In the genomic region with DNA sequence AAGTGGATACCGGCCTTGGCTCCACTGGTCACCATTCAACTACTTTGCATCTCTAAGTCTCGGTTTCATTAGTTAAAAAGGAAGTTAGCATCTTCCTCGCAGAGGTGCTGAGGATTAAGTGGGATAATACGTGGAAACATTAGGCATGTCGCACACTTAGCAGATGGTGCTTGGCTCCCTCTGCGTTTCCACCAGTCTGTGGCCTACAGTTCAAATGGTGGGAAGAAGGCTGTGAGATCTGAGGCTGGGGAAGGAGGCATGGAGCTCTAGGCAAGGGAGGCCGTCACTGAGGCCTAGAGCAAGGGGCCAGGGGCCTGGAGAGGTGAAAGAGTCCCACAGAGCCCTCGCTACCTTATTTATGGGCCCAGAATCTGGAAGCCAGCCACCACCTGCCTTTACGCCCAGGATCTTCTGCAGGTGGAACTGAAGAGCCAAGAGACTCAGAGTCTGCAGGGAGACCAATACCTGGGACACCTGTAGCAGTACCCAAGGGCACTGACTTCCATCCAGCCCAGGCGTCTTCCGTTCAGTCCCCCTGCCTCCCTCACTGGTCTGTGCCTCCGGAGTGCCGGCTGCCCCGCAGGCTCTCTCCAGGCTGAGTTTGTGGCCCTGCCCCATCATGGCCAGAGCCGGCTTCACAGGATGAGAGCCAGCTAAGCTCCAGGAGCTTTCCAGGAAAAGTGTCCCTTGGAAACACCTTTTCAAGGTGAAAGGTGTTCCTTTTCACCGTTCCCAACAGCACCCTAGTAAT, we compare ENCODE assay signal across 24 cellular contexts.
"Had no signal": no experiment of that assay in that cellular context is flagged by ENCODE, and none has a peak within 500 bp of the region (broad histone marks: within the 10 kb centered on the region; RNA-seq: fewer than 3 reads in every experiment).

No MANE protein-coding gene starts in this region.

- FAIRE-seq: bronchial epithelial cell, keratinocyte had no signal

- ATAC-seq: activated CD4-positive, alpha-beta T cell treated with anti-CD3 and anti-CD28 coated beads for 36 hours; gastroesophageal sphincter; left lobe of liver; naive thymus-derived CD8-positive, alpha-beta T cell had no signal

- H3K27me3 ChIP-seq: spleen, upper lobe of left lung had no signal

- H3K36me3 ChIP-seq: gastroesophageal sphincter, spleen, thoracic aorta, upper lobe of left lung had no signal

- DNase-seq: activated B cell treated with CpG ODN at 0.5 μM for 24 hours; activated CD4-positive, alpha-beta T cell treated with anti-CD3 and anti-CD28 coated beads for 36 hours; activated CD4-positive, alpha-beta T cell treated with anti-CD3 and anti-CD28 coated beads, Interleukin-2, amount 50 U/mL, for 48 hours; activated effector memory CD4-positive, alpha-beta T cell treated with anti-CD3 and anti-CD28 coated beads, Interleukin-2, amount 50 U/mL, for 16 hours; activated naive CD4-positive, alpha-beta T cell treated with anti-CD3 and anti-CD28 coated beads, Interleukin-2, amount 10 ng/mL, durations not matched to agents 7 days and 5 days; amygdala; cerebellar nuclear complex; head of caudate nucleus; naive thymus-derived CD8-positive, alpha-beta T cell; retina; spleen; stimulated activated CD4-positive, alpha-beta T cell treated with anti-CD3 and anti-CD28 coated beads, Interleukin-4, amount 100 ng/mL, for 1 hour; stimulated activated naive CD4-positive, alpha-beta T cell treated with Interleukin-2 at 50 U/mL for 16 hours; T-helper 1 cell; T-helper 9 cell; upper lobe of left lung had no signal

- H3K4me3 ChIP-seq: coronary artery, gastroesophageal sphincter, lung, spleen, thoracic aorta, upper lobe of left lung had no signal

- H3K9me3 ChIP-seq: gastroesophageal sphincter, spleen, thoracic aorta, upper lobe of left lung had no signal

- H3K27ac ChIP-seq: coronary artery, epithelial cell of prostate, gastroesophageal sphincter, spleen, thoracic aorta, upper lobe of left lung had no signal
